Comparison of ENCODE assay signal across 9 cellular contexts in genomic region chr1:84720275-84720780, GRCh38. TPM values are rescaled to one million over a fixed set of nuclear protein-coding genes. Genes with fewer than 3 reads are reported as not detected.
DNase-seq lines count a peak whose midpoint lies in the region; ATAC-seq and TF ChIP-seq lines count a peak whose summit lies in the region.
"Had no signal": no experiment of that assay in that cellular context is flagged by ENCODE, and none has a peak within 500 bp of the region (broad histone marks: within the 10 kb centered on the region; RNA-seq: fewer than 3 reads in every experiment).

No MANE protein-coding gene starts in this region.

- H3K36me3 Mint-ChIP-seq in neural progenitor cell, result no peaks in the 10 kb centered on the region
- no peaks in the 10 kb centered on the region for H3K36me3 Mint-ChIP-seq in activated naive CD8-positive, alpha-beta T cell treated with anti-CD3 and anti-CD28 coated beads, Interleukin-2, amount 50 U/mL, for 24 hours (ENCODE audit: low read depth)
- H3K36me3 Mint-ChIP-seq: activated CD4-positive, alpha-beta memory T cell treated with anti-CD3 and anti-CD28 coated beads for 36 hours had no signal

- in situ Hi-C loops in Caki2 (cut with HindIII; ENCODE audit: low pct_unique_long_range_greater_than_20kb, low sequenced_read_pairs), result no loop called here

- no peaks in the 10 kb centered on the region for H3K36me3 ChIP-seq in neural progenitor cell

- peaks cover 6% of the 10 kb centered on the region for H3K27me3 Mint-ChIP-seq in neural progenitor cell (ENCODE audit: insufficient read depth, low read depth)
- H3K27me3 Mint-ChIP-seq in activated naive CD8-positive, alpha-beta T cell treated with anti-CD3 and anti-CD28 coated beads, Interleukin-2, amount 50 U/mL, for 24 hours, result no peaks in the 10 kb centered on the region
- H3K27me3 Mint-ChIP-seq: activated CD4-positive, alpha-beta memory T cell treated with anti-CD3 and anti-CD28 coated beads for 36 hours had no signal

- peaks cover 37% of the 10 kb centered on the region for H3K4me1 Mint-ChIP-seq in neural progenitor cell
- H3K4me1 Mint-ChIP-seq in activated naive CD8-positive, alpha-beta T cell treated with anti-CD3 and anti-CD28 coated beads, Interleukin-2, amount 50 U/mL, for 24 hours, result peaks cover 15% of the 10 kb centered on the region

- H4K20me1 ChIP-seq in neural progenitor cell (ENCODE audit: low read depth), result no peaks in the 10 kb centered on the region

- DNase-seq in Caki2 (ENCODE audit: low read depth) (peak; percentile 9), coronary artery (ENCODE audit: low spot score) (no peak), neural progenitor cell (ENCODE audit: low spot score) (no peak)
- no peak for DNase-seq in activated naive CD8-positive, alpha-beta T cell treated with anti-CD3 and anti-CD28 coated beads, Interleukin-2, amount 50 U/mL, for 24 hours
- DNase-seq: activated CD4-positive, alpha-beta memory T cell treated with anti-CD3 and anti-CD28 coated beads for 36 hours had no signal

- H3K27ac Mint-ChIP-seq in neural progenitor cell, result peak overlapping the region; percentile 12
- H3K27ac Mint-ChIP-seq in activated naive CD8-positive, alpha-beta T cell treated with anti-CD3 and anti-CD28 coated beads, Interleukin-2, amount 50 U/mL, for 24 hours, result no peak overlapping the region
- H3K27ac Mint-ChIP-seq: activated CD4-positive, alpha-beta memory T cell treated with anti-CD3 and anti-CD28 coated beads for 36 hours had no signal

- peaks cover 38% of the 10 kb centered on the region for H3K4me1 ChIP-seq in neural progenitor cell

- H3K27ac ChIP-seq in coronary artery (peak overlapping the region; percentile 18 to 78), neural progenitor cell (no peak overlapping the region)

- peaks cover 14% of the 10 kb centered on the region for H3F3A ChIP-seq in neural progenitor cell (ENCODE audit: low read depth)

- ATAC-seq in HG02623 (IDR thresholded peaks at IDR 0.05; ENCODE audit: unreplicated experiment), result peak; percentile 54
- no peak for ATAC-seq in activated naive CD8-positive, alpha-beta T cell treated with anti-CD3 and anti-CD28 coated beads, Interleukin-2, amount 50 U/mL, for 24 hours
- no peak for ATAC-seq in GM21367 (IDR thresholded peaks at IDR 0.05; ENCODE audit: unreplicated experiment)
- no peak for ATAC-seq in HG03097 (IDR thresholded peaks at IDR 0.05; ENCODE audit: low FRiP score, unreplicated experiment)
- ATAC-seq in GM19328 (IDR thresholded peaks at IDR 0.05; ENCODE audit: unreplicated experiment), result no peak

- H3K9ac ChIP-seq in neural progenitor cell, result no peak overlapping the region

- no peaks in the 10 kb centered on the region for H3K9me3 ChIP-seq in neural progenitor cell (ENCODE audit: low read depth)

- H3K79me2 ChIP-seq in neural progenitor cell (ENCODE audit: low read depth), result no peaks in the 10 kb centered on the region

- H3K9me3 Mint-ChIP-seq in neural progenitor cell, result no peaks in the 10 kb centered on the region
- H3K9me3 Mint-ChIP-seq in activated naive CD8-positive, alpha-beta T cell treated with anti-CD3 and anti-CD28 coated beads, Interleukin-2, amount 50 U/mL, for 24 hours, result no peaks in the 10 kb centered on the region
- H3K9me3 Mint-ChIP-seq: activated CD4-positive, alpha-beta memory T cell treated with anti-CD3 and anti-CD28 coated beads for 36 hours had no signal

- no peak overlapping the region for H2AFZ ChIP-seq in neural progenitor cell (replicated peaks)

- TF ChIP-seq CTCF in coronary artery (IDR thresholded peaks at IDR 0.05), result no peak
- TF ChIP-seq CTCF in neural progenitor cell (IDR thresholded peaks at IDR 0.05), result no peak

- no peaks in the 10 kb centered on the region for H3K27me3 ChIP-seq in neural progenitor cell

- H3K4me3 ChIP-seq in coronary artery (no peak overlapping the region), neural progenitor cell (no peak overlapping the region)

- H3K4me3 Mint-ChIP-seq in neural progenitor cell, result no peak overlapping the region
- H3K4me3 Mint-ChIP-seq in activated naive CD8-positive, alpha-beta T cell treated with anti-CD3 and anti-CD28 coated beads, Interleukin-2, amount 50 U/mL, for 24 hours, result no peak overlapping the region
- H3K4me3 Mint-ChIP-seq: activated CD4-positive, alpha-beta memory T cell treated with anti-CD3 and anti-CD28 coated beads for 36 hours had no signal

- H3K4me2 ChIP-seq in neural progenitor cell, result no peak overlapping the region

RNA-seq across cellular contexts. Expression of gene SSX2IP, which starts 30.1 kb away (rescaled TPM):
- 13.8 and 21.4 TPM in 2 replicates for total RNA-seq in Caki2 (2014; rRNA removed; shearing (Covaris generic); ENCODE audit: low replicate concordance)
- 28.2 and 54.1 TPM in 2 replicates for total RNA-seq in neural progenitor cell (ENCODE audit: low replicate concordance)
